Comparison of ENCODE assay signal across 13 cellular contexts in the genomic region with DNA sequence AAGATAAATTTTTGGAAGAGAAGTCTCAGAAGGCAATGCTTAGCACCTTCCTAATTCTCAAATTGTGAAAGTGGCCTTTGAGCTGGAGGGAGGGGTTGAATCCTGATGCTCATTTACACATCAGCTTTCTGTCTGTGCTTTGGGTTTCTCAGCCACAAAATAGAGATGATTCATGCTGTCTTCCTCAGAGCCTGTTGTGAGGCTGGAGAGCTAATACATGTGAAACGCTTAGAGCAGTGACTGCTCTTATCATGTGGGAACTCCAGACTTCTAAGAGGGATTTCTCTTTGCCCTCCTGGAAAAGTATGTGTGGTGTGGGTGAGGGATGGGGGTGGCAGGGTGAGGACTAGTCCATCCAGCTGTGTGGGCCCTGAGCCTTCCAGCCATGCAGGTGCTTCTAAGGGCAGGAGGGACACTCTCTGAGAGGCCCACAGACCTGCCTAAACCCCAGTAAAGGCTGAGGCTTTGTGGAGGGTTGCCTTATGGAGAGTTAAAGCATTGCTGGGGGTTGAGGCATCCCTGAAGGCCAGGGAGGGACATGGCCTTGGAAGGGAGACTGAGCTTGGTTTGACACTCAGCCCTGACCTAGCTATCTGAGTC. TPM values are rescaled to one million over a fixed set of nuclear protein-coding genes. Genes with fewer than 3 reads are reported as not detected.
DNase-seq lines count a peak whose midpoint lies in the region; ATAC-seq and TF ChIP-seq lines count a peak whose summit lies in the region.
"Had no signal": no experiment of that assay in that cellular context is flagged by ENCODE, and none has a peak within 500 bp of the region (broad histone marks: within the 10 kb centered on the region; RNA-seq: fewer than 3 reads in every experiment).

No MANE protein-coding gene starts in this region.

- peaks cover 29% of the 10 kb centered on the region for H3F3A ChIP-seq in neural progenitor cell (ENCODE audit: low read depth)

- no peaks in the 10 kb centered on the region for H3K9me3 ChIP-seq in neural progenitor cell (ENCODE audit: low read depth)
- H3K9me3 ChIP-seq: ascending aorta, ovary, testis had no signal

- no peak overlapping the region for H3K4me2 ChIP-seq in neural progenitor cell
- H3K4me2 ChIP-seq: KMS-11 had no signal

- H3K79me2 ChIP-seq in neural progenitor cell (ENCODE audit: low read depth): no peaks in the 10 kb centered on the region

- H3K36me3 ChIP-seq in brain microvascular endothelial cell (replicated peaks) (no peaks in the 10 kb centered on the region), neural progenitor cell (no peaks in the 10 kb centered on the region)
- H3K36me3 ChIP-seq: ascending aorta, ovary had no signal

- H4K20me1 ChIP-seq in neural progenitor cell (ENCODE audit: low read depth): peaks cover 42% of the 10 kb centered on the region

- H3K4me1 ChIP-seq in neural progenitor cell: peaks cover 34% of the 10 kb centered on the region

- no peak overlapping the region for H3K27ac Mint-ChIP-seq in neural progenitor cell

- no peaks in the 10 kb centered on the region for H3K36me3 Mint-ChIP-seq in neural progenitor cell

- TF ChIP-seq CTCF in brain microvascular endothelial cell (IDR thresholded peaks at IDR 0.05; ENCODE audit: low read depth, low read length, missing control alignments) (no peak), neural progenitor cell (IDR thresholded peaks at IDR 0.05) (no peak)

- peaks cover 76% of the 10 kb centered on the region for H3K27me3 Mint-ChIP-seq in neural progenitor cell (ENCODE audit: insufficient read depth, low read depth)

- H3K27ac ChIP-seq in brain microvascular endothelial cell (no peak overlapping the region), neural progenitor cell (no peak overlapping the region)
- H3K27ac ChIP-seq: ascending aorta, KMS-11, ovary, testis had no signal

- H3K9ac ChIP-seq in neural progenitor cell: no peak overlapping the region
- H3K9ac ChIP-seq: KMS-11 had no signal

- peak overlapping the region; percentile 2 for H3K4me3 Mint-ChIP-seq in neural progenitor cell

- no peaks in the 10 kb centered on the region for H3K9me3 Mint-ChIP-seq in neural progenitor cell

- peak; percentile 16 for DNase-seq in GDM1 (lab: John Stamatoyannopoulos, UW)
- DNase-seq in Kasumi-1 (lab: John Stamatoyannopoulos, UW): peak; percentile 35 to 39
- peak; percentile 42 for DNase-seq in brain microvascular endothelial cell
- no peak for DNase-seq in neural progenitor cell (ENCODE audit: low spot score)
- DNase-seq in retina: no peak
- no peak for DNase-seq in germinal center (ENCODE audit: low spot score)
- DNase-seq: NCI-H524 treated with DMSO at 0.1 percent for 48 hours, ovary, testis had no signal

- ATAC-seq in GM19035 (IDR thresholded peaks at IDR 0.05; ENCODE audit: unreplicated experiment): no peak

- H3K4me1 Mint-ChIP-seq in neural progenitor cell: peaks cover 23% of the 10 kb centered on the region

- in situ Hi-C loops in brain microvascular endothelial cell (cut with HindIII; ENCODE audit: low pct_ligation_motif_present, low sequenced_read_pairs): no loop called here

- H3K27me3 ChIP-seq in brain microvascular endothelial cell (replicated peaks) (peaks cover 71% of the 10 kb centered on the region), neural progenitor cell (peaks cover 100% of the 10 kb centered on the region)
- H3K27me3 ChIP-seq: testis had no signal

- H2AFZ ChIP-seq in neural progenitor cell (replicated peaks): no peak overlapping the region

- no peak overlapping the region for H3K4me3 ChIP-seq in brain microvascular endothelial cell (ENCODE audit: low read depth, low read length)
- no peak overlapping the region for H3K4me3 ChIP-seq in neural progenitor cell
- H3K4me3 ChIP-seq: ascending aorta, ovary, testis had no signal

RNA-seq across cellular contexts. Expression of a gene that starts 4.8 kb away (rescaled TPM):
- total RNA-seq in neural progenitor cell (ENCODE audit: low replicate concordance): not detected in 2 replicates
- total RNA-seq: ascending aorta; ovary; T-helper 1 cell treated with Interleukin-12 subunit alpha and Interleukin-12 subunit beta and Interleukin-4 antibody, amounts not matched to agents 30 ng/mL and 1 ng/mL, for 36 hours had no signal

RNA-seq across cellular contexts. Expression of a gene that starts 37.9 kb away (rescaled TPM):
- not detected in 2 replicates for total RNA-seq in neural progenitor cell (ENCODE audit: low replicate concordance)
- total RNA-seq: ascending aorta; ovary; T-helper 1 cell treated with Interleukin-12 subunit alpha and Interleukin-12 subunit beta and Interleukin-4 antibody, amounts not matched to agents 30 ng/mL and 1 ng/mL, for 36 hours; testis had no signal

RNA-seq across cellular contexts. Expression of a gene that starts 52.8 kb away (rescaled TPM):
- total RNA-seq in neural progenitor cell (ENCODE audit: low replicate concordance): not detected in 2 replicates
- total RNA-seq: ascending aorta; T-helper 1 cell treated with Interleukin-12 subunit alpha and Interleukin-12 subunit beta and Interleukin-4 antibody, amounts not matched to agents 30 ng/mL and 1 ng/mL, for 36 hours had no signal

Comparison
In these comparisons a context has a peak if more than half of its experiments do, and no peak if none do; other contexts are left out.
1. DNase-seq: peak in GDM1 (single experiment), Kasumi-1 (2 of 2) and brain microvascular endothelial cell (single experiment); none in neural progenitor cell (single experiment), retina (single experiment) and germinal center (single experiment).